In the genomic region with DNA sequence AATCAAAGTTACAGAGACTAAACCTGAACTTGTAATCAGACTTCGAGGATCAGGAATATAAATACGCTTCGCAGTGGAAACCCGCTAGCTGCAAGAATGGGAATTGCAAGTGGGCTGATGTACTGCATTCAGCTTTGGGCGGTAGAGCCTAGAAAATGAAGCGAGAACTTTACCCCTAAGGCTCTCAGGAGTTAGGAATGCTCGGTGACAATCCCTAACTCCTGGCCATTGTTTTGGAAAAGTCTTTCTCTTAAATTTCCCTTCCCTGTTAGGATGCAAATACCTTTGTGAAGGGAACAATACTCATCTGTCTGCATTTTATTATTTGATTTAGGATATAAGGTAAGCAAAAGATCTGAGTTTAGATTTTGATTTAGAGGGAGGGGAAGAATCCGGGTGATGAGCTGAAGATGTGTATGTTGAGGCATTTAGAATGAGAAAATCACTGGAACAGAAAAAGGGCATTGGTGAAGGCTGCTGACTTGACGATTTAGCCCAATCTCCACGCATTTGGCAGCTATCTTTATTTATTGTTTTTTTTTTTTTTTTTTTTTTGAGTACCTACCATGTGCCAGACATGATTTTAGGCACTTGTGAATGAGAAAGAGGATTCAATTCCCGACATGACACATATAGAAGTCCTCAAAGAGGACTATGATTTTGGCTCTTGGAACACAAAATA, we compare ENCODE assay signal across 19 cellular contexts. TPM values are rescaled to one million over a fixed set of nuclear protein-coding genes. Genes with fewer than 3 reads are reported as not detected.
DNase-seq lines count a peak whose midpoint lies in the region; ATAC-seq, FAIRE-seq and TF ChIP-seq lines count a peak whose summit lies in the region.
"Had no signal": no experiment of that assay in that cellular context is flagged by ENCODE, and none has a peak within 500 bp of the region (broad histone marks: within the 10 kb centered on the region; RNA-seq: fewer than 3 reads in every experiment).

No MANE protein-coding gene starts in this region.

- TF ChIP-seq CTCF in HepG2 (CRISPR knock-in tag; IDR thresholded peaks at IDR 0.05) (peak; percentile 44), right lobe of liver (IDR thresholded peaks at IDR 0.05) (no peak), cardiac fibroblast (IDR thresholded peaks at IDR 0.05; ENCODE audit: low read depth, low read length) (peak; percentile 50), upper lobe of right lung (IDR thresholded peaks at IDR 0.05) (peak; percentile 14), vagina (IDR thresholded peaks at IDR 0.05) (no peak)

- H4K20me1 ChIP-seq in HepG2 (ENCODE audit: insufficient read depth, low read length): peaks cover 8% of the 10 kb centered on the region; the same call in 1 of the 2 replicates

- no peak overlapping the region for H2AFZ ChIP-seq in HepG2 (ENCODE audit: low read length)

- FAIRE-seq in HepG2 (lab: Jason Lieb, UNC): peak; percentile 66

- intact Hi-C loops in HepG2 (cut with micrococcal nuclease; ENCODE audit: unreplicated experiment) (loop anchor here (2.0 to 5.0 kb wide), 9 partner anchors 16 to 358 kb away; no protein-coding TSS in a partner anchor), right lobe of liver (cut with DNase I) (no loop called here), upper lobe of right lung (cut with DNase I) (no loop called here), vagina (cut with DNase I) (no loop called here)

- ATAC-seq in HepG2 (peak; percentile 66), right lobe of liver (no peak), upper lobe of right lung (no peak), HG03159 (IDR thresholded peaks at IDR 0.05; ENCODE audit: unreplicated experiment) (no peak)
- ATAC-seq: gastrocnemius medialis had no signal

- TF ChIP-seq RAD21 in HepG2 (CRISPR knock-in tag; IDR thresholded peaks at IDR 0.05): 0 out of 2 replicates have a peak, but pooled peaks have one; percentile 23

- no peak overlapping the region for H3K9ac ChIP-seq in HepG2 (ENCODE audit: insufficient read depth, low read depth, low read length)

- no peaks in the 10 kb centered on the region for H3K36me3 ChIP-seq in HepG2 (replicated peaks in 1 of 2; ENCODE audit: control insufficient read depth in 1 of 2, insufficient read depth in 2 of 2, low read length in 2 of 2)
- H3K36me3 ChIP-seq in right lobe of liver: no peaks in the 10 kb centered on the region
- no peaks in the 10 kb centered on the region for H3K36me3 ChIP-seq in upper lobe of right lung
- no peaks in the 10 kb centered on the region for H3K36me3 ChIP-seq in vagina
- H3K36me3 ChIP-seq: gastrocnemius medialis had no signal

- H3K9me3 ChIP-seq in HepG2 (ENCODE audit: low read length) (no peaks in the 10 kb centered on the region), right lobe of liver (no peaks in the 10 kb centered on the region), upper lobe of right lung (no peaks in the 10 kb centered on the region), vagina (no peaks in the 10 kb centered on the region)
- H3K9me3 ChIP-seq: gastrocnemius medialis had no signal

- peak overlapping the region; percentile 95 for H3K4me2 ChIP-seq in HepG2 (ENCODE audit: low read depth, low read length)

- H3K27me3 ChIP-seq in HepG2 (ENCODE audit: control insufficient read depth in 1 of 2, insufficient read depth in 2 of 2, low read length in 2 of 2) (no peaks in the 10 kb centered on the region; a peak in 1 of 5 replicates), right lobe of liver (no peaks in the 10 kb centered on the region), upper lobe of right lung (peaks cover 44% of the 10 kb centered on the region), vagina (no peaks in the 10 kb centered on the region)

- no TSS peak for BruUV-seq in HepG2 (replicated peaks; lab: Mats Ljungman, UMichigan)

- peak overlapping the region in 2 of 3 experiments; percentile 82 to 92; a peak in 3 of 6 replicates for H3K4me3 ChIP-seq in HepG2 (replicated peaks in 1 of 3; ENCODE audit: insufficient read depth in 1 of 3, low read depth in 2 of 3, low read length in 3 of 3)
- no peak overlapping the region for H3K4me3 ChIP-seq in right lobe of liver
- H3K4me3 ChIP-seq in cardiac fibroblast (replicated peaks in 1 of 2; ENCODE audit: low read depth in 2 of 2, low read length in 2 of 2): no peak overlapping the region
- H3K4me3 ChIP-seq in upper lobe of right lung: no peak overlapping the region
- no peak overlapping the region for H3K4me3 ChIP-seq in vagina
- H3K4me3 ChIP-seq: gastrocnemius medialis had no signal

- H3K27ac ChIP-seq in HepG2 (ENCODE audit: extremely low read length, insufficient read depth, low read length) (no peak overlapping the region), right lobe of liver (no peak overlapping the region), upper lobe of right lung (no peak overlapping the region), vagina (no peak overlapping the region)
- H3K27ac ChIP-seq: gastrocnemius medialis, RWPE1 had no signal

- TF ChIP-seq POLR2A in HepG2 (IDR thresholded peaks at IDR 0.05; ENCODE audit: insufficient read depth in 1 of 2, low read depth in 2 of 2, low read length in 2 of 2): no peak
- TF ChIP-seq POLR2A in right lobe of liver (IDR thresholded peaks at IDR 0.05): no peak
- no peak for TF ChIP-seq POLR2A in vagina (IDR thresholded peaks at IDR 0.05)

- peaks cover 33% of the 10 kb centered on the region for H3K4me1 ChIP-seq in HepG2 (ENCODE audit: insufficient read depth, low read length)
- peaks cover 0 to 15% (median 3%) of the 10 kb centered on the region in 4 donors for H3K4me1 ChIP-seq in right lobe of liver
- H3K4me1 ChIP-seq in upper lobe of right lung: no peaks in the 10 kb centered on the region
- H3K4me1 ChIP-seq in vagina: peaks cover 20% of the 10 kb centered on the region

- in situ Hi-C loops in HepG2 (cut with HindIII; ENCODE audit: extremely low pct_ligation_motif_present, low pct_unique_long_range_greater_than_20kb): loop anchor here (5.0 to 10.0 kb wide), 3 partner anchors 57 to 354 kb away; no protein-coding TSS in a partner anchor

- CTCF ChIA-PET in HepG2 (lab: Yijun Ruan, JAX; ENCODE audit: low intra/inter-chr PET ratio, low total read pairs): no interaction called here

- H3K79me2 ChIP-seq in HepG2 (ENCODE audit: insufficient read depth, low read length): peaks cover 24% of the 10 kb centered on the region

- POLR2A ChIA-PET in HepG2 (lab: Yijun Ruan, JAX): interaction anchor here (0.8 to 4.0 kb wide), 24 partner anchors 9 to 581 kb away, joined by 3 to 65 read pairs (median 6); no protein-coding TSS in a partner anchor

- no peak for TF ChIP-seq EP300 in HepG2 (IDR thresholded peaks at IDR 0.05; ENCODE audit: low read depth in 2 of 2, low read length in 2 of 2)
- no peak for TF ChIP-seq EP300 in HepG2 (CRISPR knock-in tag; IDR thresholded peaks at IDR 0.05; ENCODE audit: borderline replicate concordance)

- DNase-seq in HepG2 (ENCODE audit: low spot score): peak; percentile 75
- DNase-seq in right lobe of liver: no peak
- DNase-seq in cardiac fibroblast (ENCODE audit: low read depth in 2 of 2): peak in 1 of 2 donors; percentile 2
- DNase-seq in islet precursor cell: peak; percentile 61
- no peak for DNase-seq in upper lobe of right lung
- no peak for DNase-seq in vagina (ENCODE audit: extremely low spot score in 2 of 2)
- no peak for DNase-seq in stimulated activated naive CD4-positive, alpha-beta T cell (lab: John Stamatoyannopoulos, UW)
- DNase-seq: activated naive CD4-positive, alpha-beta T cell treated with anti-CD3 and anti-CD28 coated beads, Interleukin-2, amount 10 ng/mL, durations not matched to agents 7 days and 5 days; cortex of kidney; gastrocnemius medialis; mammary epithelial cell; NCI-H446 treated with DMSO at 0.1 percent for 48 hours; stimulated activated CD4-positive, alpha-beta T cell treated with anti-CD3 and anti-CD28 coated beads, Interleukin-2, amount 100 ng/mL, for 48 hours; stimulated activated naive B cell treated with anti-CD40 and anti-IgM and Interleukin-4, amounts not matched to agents 10 μg/mL and 1 μg/mL and 100 μg/mL, for 72 hours had no signal

- 21% methylated on average over 11 of the region's 11 CpGs for WGBS in HepG2 (ENCODE audit: low lambda C conversion rate)
- 51% methylated on average over 11 of the region's 11 CpGs for WGBS in right lobe of liver (ENCODE audit: insufficient coverage, low coverage, low lambda C conversion rate, missing lambda C conversion rate)

RNA-seq across cellular contexts. Expression of gene TOX3, which starts 2.2 kb away (rescaled TPM):
- total RNA-seq in HepG2 (2016; rRNA removed; fragmentation: Illumina TruSeq; extraction: Trizol) (12.1 and 14.5 TPM in 2 replicates), right lobe of liver (1 to 10 TPM in 5 of 6 experiments, under 1 TPM in 1; 0.92 to 5.8 (median 3.6) TPM), upper lobe of right lung (3.7 TPM), vagina (1.2 TPM)
- total RNA-seq in HepG2 (2016; cell fraction: cytosol; rRNA removed; fragmentation: Illumina TruSeq; extraction: Trizol; ENCODE audit: low read depth): 19.7 and 21.7 TPM in 2 replicates
- 11.6 and 15.0 TPM in 2 replicates for total RNA-seq in HepG2 (2016; cell fraction: insoluble cytoplasmic fraction; rRNA removed; fragmentation: Illumina TruSeq; extraction: Trizol)
- 14.2 and 14.5 TPM in 2 replicates for total RNA-seq in HepG2 (2016; cell fraction: membrane; rRNA removed; fragmentation: Illumina TruSeq; extraction: Trizol)
- 17.7 and 24.3 TPM in 2 replicates for total RNA-seq in HepG2 (2016; cell fraction: nucleus; rRNA removed; fragmentation: Illumina TruSeq; extraction: Trizol)
- polyA plus RNA-seq in HepG2 (2011; rRNA removed): 95.6 and 98.6 TPM in 2 replicates
- 53.0 and 61.5 TPM in 2 replicates for polyA plus RNA-seq in HepG2 (2011; cell fraction: cytosol; rRNA removed)
- 59.3 and 60.8 TPM in 2 replicates for polyA plus RNA-seq in HepG2 (2011; cell fraction: nucleus; rRNA removed)
- polyA plus RNA-seq in HepG2 (2012): 60.3 and 93.0 TPM in 2 replicates
- polyA plus RNA-seq in HepG2 (2016; cell fraction: cytosol; fragmentation: Illumina TruSeq; extraction: Trizol; ENCODE audit: low read depth): 4.5 and 4.7 TPM in 2 replicates
- 36.1 and 46.4 TPM in 2 replicates for polyA plus RNA-seq in HepG2 (2016; cell fraction: insoluble cytoplasmic fraction; fragmentation: Illumina TruSeq; extraction: Trizol; ENCODE audit: low read depth)
- polyA plus RNA-seq in HepG2 (2016; cell fraction: membrane; fragmentation: Illumina TruSeq; extraction: Trizol; ENCODE audit: low read depth): 16.2 and 16.6 TPM in 2 replicates
- polyA plus RNA-seq in HepG2 (2016; cell fraction: nucleus; fragmentation: Illumina TruSeq; extraction: Trizol; ENCODE audit: insufficient read depth, low read depth): 26.4 and 30.3 TPM in 2 replicates
- 0.42 and 283 TPM in 2 replicates for polyA minus RNA-seq in HepG2 (2011; rRNA and poly(A)+ RNA removed; ENCODE audit: low replicate concordance)
- polyA minus RNA-seq in HepG2 (2011; cell fraction: cytosol; rRNA and poly(A)+ RNA removed): 65.9 and 72.3 TPM in 2 replicates
- polyA minus RNA-seq in HepG2 (2011; cell fraction: nucleus; rRNA and poly(A)+ RNA removed): 122 and 148 TPM in 2 replicates
- total RNA-seq: M059J, posterior vena cava had no signal
- polyA plus RNA-seq: BJ, mammary epithelial cell had no signal

Comparison
In these comparisons a context has a peak if more than half of its experiments do, and no peak if none do; other contexts are left out.
1. DNase-seq: peak in HepG2 (single experiment) and islet precursor cell (single experiment); none in right lobe of liver (0 of 3), upper lobe of right lung (single experiment), vagina (0 of 2) and stimulated activated naive CD4-positive, alpha-beta T cell (0 of 6).
2. H3K4me3 ChIP-seq: peak in HepG2 (2 of 3); none in right lobe of liver (0 of 3), cardiac fibroblast (0 of 2), upper lobe of right lung (single experiment) and vagina (0 of 2).
3. CTCF ChIP-seq: peak in HepG2 (single experiment), cardiac fibroblast (single experiment) and upper lobe of right lung (single experiment); none in right lobe of liver (0 of 4) and vagina (0 of 3).